ENCODE assay signal across 13 cellular contexts in genomic region chr14:76776306-76777251, GRCh38. TPM values are rescaled to one million over a fixed set of nuclear protein-coding genes. Genes with fewer than 3 reads are reported as not detected.
DNase-seq lines count a peak whose midpoint lies in the region; ATAC-seq and TF ChIP-seq lines count a peak whose summit lies in the region.
"Had no signal": no experiment of that assay in that cellular context is flagged by ENCODE, and none has a peak within 500 bp of the region (broad histone marks: within the 10 kb centered on the region; RNA-seq: fewer than 3 reads in every experiment).

No MANE protein-coding gene starts in this region.

- TF ChIP-seq CTCF in WERI-Rb-1 (IDR thresholded peaks at IDR 0.05; ENCODE audit: low read depth, low read length) = peak; percentile 39; the same call in 1 of the 2 replicates
- TF ChIP-seq CTCF in neural crest cell (conservative IDR thresholded peaks at IDR 0.05) = no peak

- H3K27ac ChIP-seq in WERI-Rb-1 = no peak overlapping the region
- H3K27ac ChIP-seq: adrenal gland, esophagus muscularis mucosa had no signal

- peaks cover 11% of the 10 kb centered on the region for H3K36me3 Mint-ChIP-seq in neural crest cell (ENCODE audit: low read depth)

- ATAC-seq in GM19397 (IDR thresholded peaks at IDR 0.05; ENCODE audit: unreplicated experiment) = no peak

- H3K9me3 ChIP-seq in WERI-Rb-1 (ENCODE audit: severe bottlenecking) = no peaks in the 10 kb centered on the region
- H3K9me3 ChIP-seq: adrenal gland, esophagus muscularis mucosa had no signal

- H3K9me3 Mint-ChIP-seq in neural crest cell = no peaks in the 10 kb centered on the region

- peaks cover 2% of the 10 kb centered on the region for H3K27me3 Mint-ChIP-seq in neural crest cell (ENCODE audit: low read depth)

- in situ Hi-C loops in KBM-7 (cut with MboI; ENCODE audit: low pct_unique_long_range_greater_than_20kb, low sequenced_read_pairs) = no loop called here

- H3K4me3 Mint-ChIP-seq in neural crest cell = peak overlapping the region; percentile 79

- H3K4me3 ChIP-seq in WERI-Rb-1 (ENCODE audit: low read depth, low read length) = no peak overlapping the region
- H3K4me3 ChIP-seq: adrenal gland, esophagus muscularis mucosa had no signal

- no peaks in the 10 kb centered on the region; the same call in 1 of the 2 replicates for H3K36me3 ChIP-seq in WERI-Rb-1

- DNase-seq in NCI-H345 (lab: John Stamatoyannopoulos, UW) (peak; percentile 33), NCI-H345 treated with DMSO at 0.1 percent for 48 hours (lab: John Stamatoyannopoulos, UW; ENCODE audit: unreplicated experiment) (no peak), KBM-7 (peak; percentile 65), WERI-Rb-1 (peak; percentile 42), neural crest cell (ENCODE audit: low read depth, low spot score) (peak; percentile 28), inferior parietal cortex (ENCODE audit: extremely low spot score) (no peak)
- no peak for DNase-seq in activated CD4-positive, alpha-beta T cell treated with anti-CD3 and anti-CD28 coated beads, Interleukin-2, amount 50 U/mL, for 1 hour
- DNase-seq: activated CD4-positive, alpha-beta T cell treated with anti-CD3 and anti-CD28 coated beads for 4 hours; stimulated activated CD8-positive, alpha-beta memory T cell treated with anti-CD3 and anti-CD28 coated beads, Interleukin-4, amount 100 ng/mL, for 48 hours had no signal

- peak overlapping the region; percentile 94 for H3K27ac Mint-ChIP-seq in neural crest cell (ENCODE audit: unreplicated experiment)

- peaks cover 48% of the 10 kb centered on the region for H3K4me1 Mint-ChIP-seq in neural crest cell

- H3K27me3 ChIP-seq in WERI-Rb-1 (ENCODE audit: insufficient read depth, low read depth, severe bottlenecking) = no peaks in the 10 kb centered on the region
- H3K27me3 ChIP-seq: adrenal gland, esophagus muscularis mucosa had no signal

RNA-seq across cellular contexts. Expression of gene VASH1, which starts 15.3 kb away (rescaled TPM):
- total RNA-seq in neural crest cell = 68.1 and 72.0 TPM in 2 replicates

RNA-seq across cellular contexts. Expression of gene ANGEL1, which starts 36.1 kb away (rescaled TPM):
- total RNA-seq in neural crest cell = 37.2 and 38.8 TPM in 2 replicates

RNA-seq across cellular contexts. Expression of gene LRRC74A, which starts 49.6 kb away (rescaled TPM):
- not detected in 2 replicates for total RNA-seq in neural crest cell
- total RNA-seq: adrenal gland, esophagus muscularis mucosa, liver had no signal

Comparison
In these comparisons a context has a peak if more than half of its experiments do, and no peak if none do; other contexts are left out.
1. DNase-seq: peak in NCI-H345 (single experiment), KBM-7 (single experiment), WERI-Rb-1 (single experiment) and neural crest cell (single experiment); none in NCI-H345 treated with DMSO at 0.1 percent for 48 hours (single experiment), inferior parietal cortex (single experiment) and activated CD4-positive, alpha-beta T cell treated with anti-CD3 and anti-CD28 coated beads, Interleukin-2, amount 50 U/mL, for 1 hour (single experiment).